ENCODE assay signal across 15 cellular contexts in genomic region chr7:43588477-43589132, GRCh38.
DNase-seq lines count a peak whose midpoint lies in the region; ATAC-seq and TF ChIP-seq lines count a peak whose summit lies in the region.
"Had no signal": no experiment of that assay in that cellular context is flagged by ENCODE, and none has a peak within 500 bp of the region (broad histone marks: within the 10 kb centered on the region; RNA-seq: fewer than 3 reads in every experiment).

No MANE protein-coding gene starts in this region.

- H3K4me3 Mint-ChIP-seq in activated T-cell treated with anti-CD3 and anti-CD28 coated beads, Interleukin-2, amount 50 U/mL, for 24 hours, result peak overlapping the region; percentile 44
- peak overlapping the region; percentile 71 for H3K4me3 Mint-ChIP-seq in activated naive CD8-positive, alpha-beta T cell
- H3K4me3 Mint-ChIP-seq in stimulated activated memory B cell treated with anti-CD40 and anti-IgM and Interleukin-4, amounts not matched to agents 10 μg/mL and 1 μg/mL and 100 μg/mL, for 72 hours, result peak overlapping the region; percentile 8
- H3K4me3 Mint-ChIP-seq: WTC11 had no signal

- H3K79me2 ChIP-seq in KMS-11 (ENCODE audit: insufficient read depth, low read depth), result peaks cover 98% of the 10 kb centered on the region

- H3K9ac ChIP-seq in KMS-11, result peak overlapping the region; percentile 91; the same call in 1 of the 2 replicates

- no peak for TF ChIP-seq CTCF in KMS-11 (conservative IDR thresholded peaks at IDR 0.05; ENCODE audit: low read depth, low read length)

- peaks cover 23% of the 10 kb centered on the region for H4K20me1 ChIP-seq in KMS-11 (ENCODE audit: insufficient read depth)

- peaks cover 72% of the 10 kb centered on the region for H3K4me1 Mint-ChIP-seq in activated T-cell treated with anti-CD3 and anti-CD28 coated beads, Interleukin-2, amount 50 U/mL, for 24 hours (ENCODE audit: low read depth)
- H3K4me1 Mint-ChIP-seq in activated naive CD8-positive, alpha-beta T cell (ENCODE audit: low read depth), result peaks cover 71% of the 10 kb centered on the region
- peaks cover 74% of the 10 kb centered on the region for H3K4me1 Mint-ChIP-seq in stimulated activated memory B cell treated with anti-CD40 and anti-IgM and Interleukin-4, amounts not matched to agents 10 μg/mL and 1 μg/mL and 100 μg/mL, for 72 hours

- H3K27me3 ChIP-seq in KMS-11 (ENCODE audit: insufficient read depth, low read depth), result no peaks in the 10 kb centered on the region
- H3K27me3 ChIP-seq: gastroesophageal sphincter, MG63, SJSA1 had no signal

- H3K4me1 ChIP-seq in KMS-11 (ENCODE audit: low read depth, poor library complexity, severe bottlenecking), result peaks cover 82% of the 10 kb centered on the region

- no peak overlapping the region for H3K4me3 ChIP-seq in KMS-11 (IDR thresholded peaks at IDR 0.05; ENCODE audit: insufficient read depth, low read depth, low read length)
- H3K4me3 ChIP-seq: gastroesophageal sphincter, MG63, SJSA1 had no signal

- ATAC-seq in stimulated activated memory B cell treated with anti-CD40 and anti-IgM and Interleukin-4, amounts not matched to agents 10 μg/mL and 1 μg/mL and 100 μg/mL, for 72 hours, result no peak
- ATAC-seq: gastroesophageal sphincter, WTC11 had no signal

- peaks cover 42% of the 10 kb centered on the region for H3K36me3 Mint-ChIP-seq in activated T-cell treated with anti-CD3 and anti-CD28 coated beads, Interleukin-2, amount 50 U/mL, for 24 hours (ENCODE audit: low read depth)
- peaks cover 2% of the 10 kb centered on the region for H3K36me3 Mint-ChIP-seq in activated naive CD8-positive, alpha-beta T cell
- H3K36me3 Mint-ChIP-seq in stimulated activated memory B cell treated with anti-CD40 and anti-IgM and Interleukin-4, amounts not matched to agents 10 μg/mL and 1 μg/mL and 100 μg/mL, for 72 hours, result peaks cover 5% of the 10 kb centered on the region
- H3K36me3 Mint-ChIP-seq: WTC11 had no signal

- H3K4me2 ChIP-seq in KMS-11, result peak overlapping the region; percentile 69

- no peaks in the 10 kb centered on the region for H3K36me3 ChIP-seq in KMS-11 (ENCODE audit: insufficient read depth)
- H3K36me3 ChIP-seq: gastroesophageal sphincter had no signal

- H2AFZ ChIP-seq in KMS-11 (ENCODE audit: low read depth), result no peak overlapping the region

- peak overlapping the region; percentile 93; the same call in 1 of the 2 replicates for H3K27ac ChIP-seq in KMS-11
- H3K27ac ChIP-seq: gastroesophageal sphincter, SJSA1 had no signal

- H3K27me3 Mint-ChIP-seq in activated T-cell treated with anti-CD3 and anti-CD28 coated beads, Interleukin-2, amount 50 U/mL, for 24 hours, result no peaks in the 10 kb centered on the region
- H3K27me3 Mint-ChIP-seq in activated naive CD8-positive, alpha-beta T cell, result no peaks in the 10 kb centered on the region
- no peaks in the 10 kb centered on the region for H3K27me3 Mint-ChIP-seq in stimulated activated memory B cell treated with anti-CD40 and anti-IgM and Interleukin-4, amounts not matched to agents 10 μg/mL and 1 μg/mL and 100 μg/mL, for 72 hours

- H3K27ac Mint-ChIP-seq in activated T-cell treated with anti-CD3 and anti-CD28 coated beads, Interleukin-2, amount 50 U/mL, for 24 hours, result peak overlapping the region; percentile 85
- H3K27ac Mint-ChIP-seq in activated naive CD8-positive, alpha-beta T cell, result peak overlapping the region; percentile 97
- H3K27ac Mint-ChIP-seq in stimulated activated memory B cell treated with anti-CD40 and anti-IgM and Interleukin-4, amounts not matched to agents 10 μg/mL and 1 μg/mL and 100 μg/mL, for 72 hours, result peak overlapping the region; percentile 97
- H3K27ac Mint-ChIP-seq: WTC11 had no signal

- intact Hi-C loops in posterior cingulate gyrus (cut with DNase I), result no loop called here

- DNase-seq in activated T-cell treated with anti-CD3 and anti-CD28 coated beads, Interleukin-2, amount 50 U/mL, for 24 hours, result no peak
- DNase-seq in activated T-cell treated with anti-CD3 and anti-CD28 coated beads for 4 hours (no peak), glomerular visceral epithelial cell (ENCODE audit: extremely low spot score) (no peak), NCI-H446 (lab: John Stamatoyannopoulos, UW) (no peak), posterior cingulate gyrus (no peak)
- DNase-seq: activated effector memory CD4-positive, alpha-beta T cell treated with Interleukin-2 at 50 U/mL for 16 hours; MG63; NCI-H2081 treated with DMSO at 0.1 percent for 48 hours; NCI-H82 had no signal

- no peaks in the 10 kb centered on the region for H3K9me3 Mint-ChIP-seq in activated T-cell treated with anti-CD3 and anti-CD28 coated beads, Interleukin-2, amount 50 U/mL, for 24 hours
- no peaks in the 10 kb centered on the region for H3K9me3 Mint-ChIP-seq in activated naive CD8-positive, alpha-beta T cell (ENCODE audit: low read depth)
- no peaks in the 10 kb centered on the region for H3K9me3 Mint-ChIP-seq in stimulated activated memory B cell treated with anti-CD40 and anti-IgM and Interleukin-4, amounts not matched to agents 10 μg/mL and 1 μg/mL and 100 μg/mL, for 72 hours
- H3K9me3 Mint-ChIP-seq: WTC11 had no signal

Comparison
In these comparisons a context has a peak if more than half of its experiments do, and no peak if none do; other contexts are left out.
1. H3K4me3 Mint-ChIP-seq: peak in every context shown above with its lines; median percentile 71 in activated naive CD8-positive, alpha-beta T cell; 44 in activated T-cell treated with anti-CD3 and anti-CD28 coated beads, Interleukin-2, amount 50 U/mL, for 24 hours; 8 in stimulated activated memory B cell treated with anti-CD40 and anti-IgM and Interleukin-4, amounts not matched to agents 10 μg/mL and 1 μg/mL and 100 μg/mL, for 72 hours.